ENCODE assay signal across 11 cellular contexts in genomic region chr3:147364771-147365170, GRCh38. TPM values are rescaled to one million over a fixed set of nuclear protein-coding genes. Genes with fewer than 3 reads are reported as not detected.
"Had no signal": no experiment of that assay in that cellular context is flagged by ENCODE, and none has a peak within 500 bp of the region (broad histone marks: within the 10 kb centered on the region; RNA-seq: fewer than 3 reads in every experiment).

No MANE protein-coding gene starts in this region.

- FAIRE-seq: H54, HTR-8/SVneo had no signal

- H3K9ac ChIP-seq: GM23248, KMS-11 had no signal

- H3K9me3 ChIP-seq: HAP-1 had no signal

- ATAC-seq: HCT116 had no signal

- H3K4me1 Mint-ChIP-seq: IgD-negative memory B cell had no signal

- H3K4me3 Mint-ChIP-seq: IgD-negative memory B cell had no signal

- H3K27ac Mint-ChIP-seq: IgD-negative memory B cell had no signal

- H3K36me3 ChIP-seq: HAP-1 had no signal

- H3K27ac ChIP-seq: GM23248, HL-60, KMS-11 had no signal

- H3K4me2 ChIP-seq: KMS-11 had no signal

- H3K36me3 Mint-ChIP-seq: IgD-negative memory B cell had no signal

- H3K4me3 ChIP-seq: GM23248, HAP-1 had no signal

- DNase-seq: GM23248, GOT3, KBM-7 had no signal

- H3K4me1 ChIP-seq: HAP-1 had no signal

- H2AFZ ChIP-seq: GM23248 had no signal

RNA-seq across cellular contexts. Expression of gene ZIC4, which starts 41.6 kb away (rescaled TPM):
- total RNA-seq: HT-29 had no signal
- polyA plus RNA-seq: IgD-negative memory B cell had no signal

RNA-seq across cellular contexts. Expression of gene ZIC1, which starts 44.4 kb away (rescaled TPM):
- total RNA-seq: HT-29 had no signal
- polyA plus RNA-seq: IgD-negative memory B cell had no signal
